ENCODE assay signal across 3 cellular contexts in the genomic region with DNA sequence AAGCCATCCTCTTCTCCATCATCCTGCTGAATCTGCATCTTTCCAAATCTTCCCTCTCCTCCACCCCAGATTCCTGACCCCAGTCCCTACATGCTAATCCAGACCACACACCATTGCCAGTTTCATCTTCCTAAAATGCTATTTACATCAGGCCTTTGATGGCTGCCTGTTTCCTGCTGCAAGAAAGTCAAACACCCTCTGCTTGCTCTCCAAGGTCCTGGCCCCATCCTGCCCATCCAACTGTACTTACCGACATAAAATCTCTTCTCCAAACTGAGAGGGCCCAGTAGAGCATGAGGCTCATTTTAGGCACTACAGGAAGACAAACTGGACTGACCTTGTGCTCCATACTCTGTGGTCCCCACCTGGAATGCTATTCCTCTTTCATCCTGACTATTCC.
TF ChIP-seq lines count a peak whose summit lies in the region.

No MANE protein-coding gene starts in this region.

TF ChIP-seq in liver, 16 proteins besides CTCF, POLR2A, EP300 and RAD21:
- TF ChIP-seq JUND (IDR thresholded peaks at IDR 0.05), result no peak
- TF ChIP-seq, protein P1, sequence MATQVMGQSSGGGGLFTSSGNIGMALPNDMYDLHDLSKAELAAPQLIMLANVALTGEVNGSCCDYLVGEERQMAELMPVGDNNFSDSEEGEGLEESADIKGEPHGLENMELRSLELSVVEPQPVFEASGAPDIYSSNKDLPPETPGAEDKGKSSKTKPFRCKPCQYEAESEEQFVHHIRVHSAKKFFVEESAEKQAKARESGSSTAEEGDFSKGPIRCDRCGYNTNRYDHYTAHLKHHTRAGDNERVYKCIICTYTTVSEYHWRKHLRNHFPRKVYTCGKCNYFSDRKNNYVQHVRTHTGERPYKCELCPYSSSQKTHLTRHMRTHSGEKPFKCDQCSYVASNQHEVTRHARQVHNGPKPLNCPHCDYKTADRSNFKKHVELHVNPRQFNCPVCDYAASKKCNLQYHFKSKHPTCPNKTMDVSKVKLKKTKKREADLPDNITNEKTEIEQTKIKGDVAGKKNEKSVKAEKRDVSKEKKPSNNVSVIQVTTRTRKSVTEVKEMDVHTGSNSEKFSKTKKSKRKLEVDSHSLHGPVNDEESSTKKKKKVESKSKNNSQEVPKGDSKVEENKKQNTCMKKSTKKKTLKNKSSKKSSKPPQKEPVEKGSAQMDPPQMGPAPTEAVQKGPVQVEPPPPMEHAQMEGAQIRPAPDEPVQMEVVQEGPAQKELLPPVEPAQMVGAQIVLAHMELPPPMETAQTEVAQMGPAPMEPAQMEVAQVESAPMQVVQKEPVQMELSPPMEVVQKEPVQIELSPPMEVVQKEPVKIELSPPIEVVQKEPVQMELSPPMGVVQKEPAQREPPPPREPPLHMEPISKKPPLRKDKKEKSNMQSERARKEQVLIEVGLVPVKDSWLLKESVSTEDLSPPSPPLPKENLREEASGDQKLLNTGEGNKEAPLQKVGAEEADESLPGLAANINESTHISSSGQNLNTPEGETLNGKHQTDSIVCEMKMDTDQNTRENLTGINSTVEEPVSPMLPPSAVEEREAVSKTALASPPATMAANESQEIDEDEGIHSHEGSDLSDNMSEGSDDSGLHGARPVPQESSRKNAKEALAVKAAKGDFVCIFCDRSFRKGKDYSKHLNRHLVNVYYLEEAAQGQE (IDR thresholded peaks at IDR 0.05), result peak; percentile 54
- no peak for TF ChIP-seq SP1 (IDR thresholded peaks at IDR 0.05)
- no peak for TF ChIP-seq ATF3 (IDR thresholded peaks at IDR 0.05)

TF ChIP-seq in HepG2, 621 proteins besides CTCF, POLR2A, EP300 and RAD21:
- TF ChIP-seq ZNF232 (CRISPR knock-in tag; IDR thresholded peaks at IDR 0.05; ENCODE audit: borderline replicate concordance) (no peak), CEBPB (IDR thresholded peaks at IDR 0.05; ENCODE audit: borderline replicate concordance, low read depth, low read length) (no peak), IRX3 (CRISPR knock-in tag; IDR thresholded peaks at IDR 0.05; ENCODE audit: borderline replicate concordance, low read depth) (no peak), RBM39 (IDR thresholded peaks at IDR 0.05; ENCODE audit: low read depth, low read length, poor library complexity, severe bottlenecking) (no peak), ZNF567 (CRISPR knock-in tag; IDR thresholded peaks at IDR 0.05; ENCODE audit: borderline replicate concordance) (no peak)
- TF ChIP-seq, protein P2, sequence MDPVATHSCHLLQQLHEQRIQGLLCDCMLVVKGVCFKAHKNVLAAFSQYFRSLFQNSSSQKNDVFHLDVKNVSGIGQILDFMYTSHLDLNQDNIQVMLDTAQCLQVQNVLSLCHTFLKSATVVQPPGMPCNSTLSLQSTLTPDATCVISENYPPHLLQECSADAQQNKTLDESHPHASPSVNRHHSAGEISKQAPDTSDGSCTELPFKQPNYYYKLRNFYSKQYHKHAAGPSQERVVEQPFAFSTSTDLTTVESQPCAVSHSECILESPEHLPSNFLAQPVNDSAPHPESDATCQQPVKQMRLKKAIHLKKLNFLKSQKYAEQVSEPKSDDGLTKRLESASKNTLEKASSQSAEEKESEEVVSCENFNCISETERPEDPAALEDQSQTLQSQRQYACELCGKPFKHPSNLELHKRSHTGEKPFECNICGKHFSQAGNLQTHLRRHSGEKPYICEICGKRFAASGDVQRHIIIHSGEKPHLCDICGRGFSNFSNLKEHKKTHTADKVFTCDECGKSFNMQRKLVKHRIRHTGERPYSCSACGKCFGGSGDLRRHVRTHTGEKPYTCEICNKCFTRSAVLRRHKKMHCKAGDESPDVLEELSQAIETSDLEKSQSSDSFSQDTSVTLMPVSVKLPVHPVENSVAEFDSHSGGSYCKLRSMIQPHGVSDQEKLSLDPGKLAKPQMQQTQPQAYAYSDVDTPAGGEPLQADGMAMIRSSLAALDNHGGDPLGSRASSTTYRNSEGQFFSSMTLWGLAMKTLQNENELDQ (CRISPR knock-in tag; IDR thresholded peaks at IDR 0.05; ENCODE audit: borderline replicate concordance), result no peak
- TF ChIP-seq, protein P1 (IDR thresholded peaks at IDR 0.05; ENCODE audit: borderline replicate concordance in 1 of 2, low read depth in 1 of 2, low read length in 2 of 2), result peak in 1 of 2 experiments; percentile 83

TF ChIP-seq in GM12878, 131 proteins besides CTCF, POLR2A, EP300 and RAD21:
- TF ChIP-seq BHLHE40 (IDR thresholded peaks at IDR 0.05; ENCODE audit: borderline replicate concordance in 1 of 2, low read depth in 2 of 2, low read length in 1 of 2), result no peak
- no peak for TF ChIP-seq POU2F2 (IDR thresholded peaks at IDR 0.05; ENCODE audit: borderline replicate concordance, low read depth, low read length)
- no peak for TF ChIP-seq SMAD5 (IDR thresholded peaks at IDR 0.05; ENCODE audit: low read depth)
- no peak for TF ChIP-seq YY1 (IDR thresholded peaks at IDR 0.05; ENCODE audit: low read depth, low read length)
- no peak for TF ChIP-seq NRF1 (conservative IDR thresholded peaks at IDR 0.05; ENCODE audit: low read depth, low read length)
- TF ChIP-seq, protein P1 (IDR thresholded peaks at IDR 0.05; ENCODE audit: low read depth, low read length), result peak; percentile 74; the same call in 1 of the 2 replicates
- TF ChIP-seq CBFB (IDR thresholded peaks at IDR 0.05; ENCODE audit: low read depth), result no peak
